ENCODE assay signal across 1 cellular context in genomic region chr1:167305705-167306277, GRCh38.
TF ChIP-seq lines count a peak whose summit lies in the region.

No MANE protein-coding gene starts in this region.

TF ChIP-seq in WTC11, 78 proteins besides CTCF, POLR2A, EP300 and RAD21 (continued from another document):
- TF ChIP-seq FOXP4 (CRISPR knock-in tag; IDR thresholded peaks at IDR 0.05) (no peak), USF1 (CRISPR knock-in tag; IDR thresholded peaks at IDR 0.05) (no peak), FOXJ3 (CRISPR knock-in tag; IDR thresholded peaks at IDR 0.05; ENCODE audit: borderline replicate concordance) (no peak), RELA (CRISPR knock-in tag; IDR thresholded peaks at IDR 0.05; ENCODE audit: borderline replicate concordance) (no peak), FOXK1 (CRISPR knock-in tag; IDR thresholded peaks at IDR 0.05) (no peak), ERG (CRISPR knock-in tag; IDR thresholded peaks at IDR 0.05) (no peak), EMX1 (CRISPR knock-in tag; IDR thresholded peaks at IDR 0.05) (no peak), ATF2 (CRISPR knock-in tag; IDR thresholded peaks at IDR 0.05; ENCODE audit: borderline replicate concordance, low read depth) (no peak), GRHL2 (CRISPR knock-in tag; IDR thresholded peaks at IDR 0.05; ENCODE audit: insufficient replicate concordance, severe bottlenecking) (no peak), TEAD4 (CRISPR knock-in tag; IDR thresholded peaks at IDR 0.05) (no peak), MYBL2 (CRISPR knock-in tag; IDR thresholded peaks at IDR 0.05) (no peak), ZNF423 (CRISPR knock-in tag; IDR thresholded peaks at IDR 0.05) (no peak)
